ENCODE assay signal across 25 cellular contexts in the genomic region with DNA sequence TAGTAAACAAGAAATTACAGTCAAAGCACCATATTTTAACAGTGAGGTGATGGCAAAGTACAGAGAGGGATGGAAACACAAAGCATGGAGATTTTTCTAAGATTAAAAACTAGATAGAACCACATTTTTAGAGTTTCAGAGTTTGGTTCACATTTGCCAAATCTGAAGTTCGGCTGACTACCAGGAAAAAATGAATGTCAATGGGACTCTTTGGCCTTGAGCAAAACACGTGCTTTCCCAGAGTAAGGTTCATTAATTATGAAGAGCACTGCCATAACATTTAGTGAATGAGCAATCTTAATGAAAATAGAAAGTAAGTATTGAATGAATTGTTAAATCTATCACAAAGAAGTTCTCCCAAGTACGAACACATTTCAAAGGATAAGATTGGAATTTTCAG.
"Had no signal": no experiment of that assay in that cellular context is flagged by ENCODE, and none has a peak within 500 bp of the region (broad histone marks: within the 10 kb centered on the region; RNA-seq: fewer than 3 reads in every experiment).

No MANE protein-coding gene starts in this region.

- H3K4me1 ChIP-seq: colonic mucosa, esophagus muscularis mucosa, esophagus squamous epithelium, foreskin keratinocyte, gastrocnemius medialis, gastroesophageal sphincter, heart left ventricle, heart right ventricle had no signal

- H3K27me3 Mint-ChIP-seq: dendritic cell treated with granulocyte-macrophage colony-stimulating factor and Interleukin-4, amounts not matched to agents 40 ng/mL and 50 ng/mL, for 4 days; effector memory CD8-positive, alpha-beta T cell had no signal

- H3K27ac Mint-ChIP-seq: dendritic cell treated with granulocyte-macrophage colony-stimulating factor and Interleukin-4, amounts not matched to agents 40 ng/mL and 50 ng/mL, for 4 days; effector memory CD8-positive, alpha-beta T cell; endodermal cell had no signal

- H3K36me3 ChIP-seq: colonic mucosa, esophagus muscularis mucosa, esophagus squamous epithelium, gastrocnemius medialis, gastroesophageal sphincter, heart left ventricle, heart right ventricle had no signal

- DNase-seq: colonic mucosa; cortex of kidney; dermis blood vessel endothelial cell; dorsolateral prefrontal cortex; effector CD4-positive, alpha-beta T cell; effector CD8-positive, alpha-beta T cell; effector memory CD4-positive, alpha-beta T cell; effector memory CD8-positive, alpha-beta T cell; endodermal cell; erythroblast; esophagus squamous epithelium; foreskin fibroblast; foreskin keratinocyte; foreskin melanocyte; gastrocnemius medialis; glutamatergic neuron; head of caudate nucleus; heart left ventricle; heart right ventricle had no signal

- H3K27ac ChIP-seq: colonic mucosa, coronary artery, dorsolateral prefrontal cortex, epithelial cell of prostate, esophagus muscularis mucosa, esophagus squamous epithelium, foreskin keratinocyte, gastrocnemius medialis, gastroesophageal sphincter, heart left ventricle, heart right ventricle had no signal

- ATAC-seq: effector memory CD8-positive, alpha-beta T cell; esophagus mucosa; foreskin keratinocyte; gastrocnemius medialis; gastroesophageal sphincter; heart left ventricle; heart right ventricle had no signal

- H3K27me3 ChIP-seq: colonic mucosa, dorsolateral prefrontal cortex, esophagus muscularis mucosa, esophagus squamous epithelium, foreskin keratinocyte, gastrocnemius medialis, gastroesophageal sphincter, heart left ventricle, heart right ventricle had no signal

- H3K9me3 ChIP-seq: colonic mucosa, esophagus muscularis mucosa, esophagus squamous epithelium, gastrocnemius medialis, gastroesophageal sphincter, heart left ventricle had no signal

- H3K4me3 ChIP-seq: colonic mucosa, coronary artery, dorsolateral prefrontal cortex, esophagus muscularis mucosa, esophagus squamous epithelium, gastrocnemius medialis, gastroesophageal sphincter, heart left ventricle, heart right ventricle had no signal

- H3K4me3 Mint-ChIP-seq: dendritic cell treated with granulocyte-macrophage colony-stimulating factor and Interleukin-4, amounts not matched to agents 40 ng/mL and 50 ng/mL, for 4 days; effector memory CD8-positive, alpha-beta T cell; endodermal cell had no signal

- H3K4me1 Mint-ChIP-seq: endodermal cell had no signal

- H3K9me3 Mint-ChIP-seq: dendritic cell treated with granulocyte-macrophage colony-stimulating factor and Interleukin-4, amounts not matched to agents 40 ng/mL and 50 ng/mL, for 4 days; endodermal cell had no signal
